ENCODE assay signal across 35 cellular contexts in genomic region chr5:57871496-57871895, GRCh38.
"Had no signal": no experiment of that assay in that cellular context is flagged by ENCODE, and none has a peak within 500 bp of the region (broad histone marks: within the 10 kb centered on the region; RNA-seq: fewer than 3 reads in every experiment).

No MANE protein-coding gene starts in this region.

- FAIRE-seq: colon, frontal cortex had no signal

- H3K27me3 Mint-ChIP-seq: dendritic cell treated with granulocyte-macrophage colony-stimulating factor and Interleukin-4, amounts not matched to agents 40 ng/mL and 50 ng/mL, for 4 days; natural killer cell treated with Interleukin-12 subunit alpha and Interleukin-12 subunit beta and Interleukin-15 and Interleukin-18, amount 100 ng/mL, for 72 hours; progenitor cell of endocrine pancreas had no signal

- H3K27ac Mint-ChIP-seq: dendritic cell treated with granulocyte-macrophage colony-stimulating factor and Interleukin-4, amounts not matched to agents 40 ng/mL and 50 ng/mL, for 4 days; endodermal cell; immature natural killer cell; mesothelial cell of epicardium; naive B cell; natural killer cell treated with Interleukin-12 subunit alpha and Interleukin-12 subunit beta and Interleukin-15 and Interleukin-18, amount 100 ng/mL, for 72 hours; progenitor cell of endocrine pancreas; stimulated activated naive CD8-positive, alpha-beta T cell treated with anti-CD3 and anti-CD28 coated beads, Interleukin-15, amount 100 ng/mL, for 72 hours had no signal

- H3K36me3 Mint-ChIP-seq: naive B cell had no signal

- H3K36me3 ChIP-seq: esophagus squamous epithelium, neutrophil, right atrium auricular region, suprapubic skin, transverse colon, upper lobe of right lung, uterus had no signal

- H3K4me1 ChIP-seq: esophagus squamous epithelium, parathyroid adenoma, right atrium auricular region, suprapubic skin, transverse colon, upper lobe of right lung, uterus had no signal

- H3K27me3 ChIP-seq: esophagus squamous epithelium, neutrophil, right atrium auricular region, suprapubic skin, transverse colon, upper lobe of right lung, uterus had no signal

- ATAC-seq: left ventricle myocardium superior; mucosa of descending colon; natural killer cell treated with Interleukin-12 subunit alpha and Interleukin-12 subunit beta and Interleukin-15 and Interleukin-18, amount 100 ng/mL, for 72 hours; sciatic nerve; stimulated activated naive CD8-positive, alpha-beta T cell treated with anti-CD3 and anti-CD28 coated beads, Interleukin-15, amount 100 ng/mL, for 72 hours; upper lobe of right lung had no signal

- H3K4me3 Mint-ChIP-seq: dendritic cell treated with granulocyte-macrophage colony-stimulating factor and Interleukin-4, amounts not matched to agents 40 ng/mL and 50 ng/mL, for 4 days; endodermal cell; immature natural killer cell; mesothelial cell of epicardium; naive B cell; natural killer cell treated with Interleukin-12 subunit alpha and Interleukin-12 subunit beta and Interleukin-15 and Interleukin-18, amount 100 ng/mL, for 72 hours; neural crest cell; stimulated activated naive CD8-positive, alpha-beta T cell treated with anti-CD3 and anti-CD28 coated beads, Interleukin-15, amount 100 ng/mL, for 72 hours had no signal

- H3K9me3 ChIP-seq: esophagus squamous epithelium, mucosa of descending colon, neutrophil, right atrium auricular region, suprapubic skin, transverse colon, upper lobe of right lung, uterus had no signal

- DNase-seq: effector CD8-positive, alpha-beta T cell; endodermal cell; erythroblast; esophagus squamous epithelium; hypothalamus; immature natural killer cell; islet precursor cell; kidney glomerular epithelial cell; left ventricle myocardium superior; mesenchymal stem cell; mucosa of descending colon; naive B cell; stimulated activated CD4-positive, alpha-beta T cell treated with anti-CD3 and anti-CD28 coated beads, Interleukin-12 subunit alpha, Interleukin-12 subunit beta, amount 100 ng/mL, for 4 hours; stimulated activated CD4-positive, alpha-beta T cell treated with anti-CD3 and anti-CD28 coated beads, Interleukin-1b, Interleukin-23, amount 100 ng/mL, for 48 hours; stimulated activated CD4-positive, alpha-beta T cell treated with anti-CD3 and anti-CD28 coated beads, Interleukin-4, amount 100 ng/mL, for 1 hour; stimulated activated CD8-positive, alpha-beta memory T cell treated with anti-CD3 and anti-CD28 coated beads, Interleukin-4, amount 100 ng/mL, for 48 hours; stimulated activated naive CD4-positive, alpha-beta T cell; stimulated activated naive CD8-positive, alpha-beta T cell treated with anti-CD3 and anti-CD28 coated beads, Interleukin-15, amount 100 ng/mL, for 72 hours; transverse colon; upper lobe of right lung; uterus had no signal

- H3K4me1 Mint-ChIP-seq: endodermal cell; immature natural killer cell; naive B cell; stimulated activated naive CD8-positive, alpha-beta T cell treated with anti-CD3 and anti-CD28 coated beads, Interleukin-15, amount 100 ng/mL, for 72 hours had no signal

- H3K4me3 ChIP-seq: esophagus squamous epithelium, lung, mucosa of descending colon, right atrium auricular region, smooth muscle cell, suprapubic skin, transverse colon, upper lobe of right lung, uterus had no signal
